8 cellular contexts compared by ENCODE assay signal in the genomic region with DNA sequence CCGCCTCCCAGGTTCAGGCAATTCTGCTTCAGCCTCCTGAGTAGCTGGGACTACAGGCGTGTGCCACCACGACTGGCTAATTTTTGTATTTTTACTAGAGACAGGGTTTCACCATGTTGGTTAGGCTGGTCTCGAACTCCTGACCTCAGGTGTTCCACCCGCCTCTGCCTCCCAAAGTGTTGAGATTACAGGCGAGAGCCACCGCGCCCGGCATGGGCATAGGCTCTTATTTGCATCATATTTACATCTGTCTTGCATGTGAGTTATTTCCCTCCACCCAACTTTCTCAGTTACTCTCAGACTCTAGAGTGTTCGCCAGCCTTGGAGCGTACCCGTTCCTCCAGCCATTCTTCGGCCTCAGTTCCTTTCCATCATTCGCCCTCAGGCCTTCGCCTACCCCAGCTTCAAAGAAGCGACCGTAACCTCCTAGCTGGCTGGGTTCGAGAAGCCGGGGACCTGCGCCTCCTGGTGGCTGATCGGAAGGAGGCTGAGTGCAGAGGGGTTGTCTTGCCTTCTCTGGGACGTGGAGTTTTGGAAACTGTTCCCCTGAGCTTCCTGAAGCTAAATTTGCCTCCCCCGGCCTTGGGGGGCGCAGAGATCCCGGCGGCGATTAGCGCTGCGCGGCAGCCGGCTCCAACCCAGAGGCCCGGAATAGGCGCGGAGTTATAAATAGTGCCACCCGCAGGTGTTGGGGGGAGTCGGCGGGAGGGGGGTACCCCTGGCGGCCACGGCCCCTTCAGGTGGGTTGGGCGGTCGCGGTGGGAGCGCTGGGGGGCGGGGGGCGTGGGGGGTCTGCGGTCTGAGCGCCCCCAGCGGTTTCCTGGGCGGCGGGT. TPM values are rescaled to one million over a fixed set of nuclear protein-coding genes. Genes with fewer than 3 reads are reported as not detected.
DNase-seq lines count a peak whose midpoint lies in the region; ATAC-seq, FAIRE-seq and TF ChIP-seq lines count a peak whose summit lies in the region.

No MANE protein-coding gene starts in this region.

- peaks cover 13% of the 10 kb centered on the region for H3K79me2 ChIP-seq in ACC112 (ENCODE audit: control insufficient read depth, insufficient read depth, low read length, unreplicated experiment)
- peaks cover 0 to 11% of the 10 kb centered on the region in 2 experiments; a peak in 2 of 4 replicates for H3K79me2 ChIP-seq in H1 (ENCODE audit: control insufficient read depth in 1 of 2, insufficient read depth in 2 of 2, low read length in 2 of 2)

- peaks cover 15% of the 10 kb centered on the region; the same call in 1 of the 2 replicates for H3K23me2 ChIP-seq in H1 (ENCODE audit: low read depth, low read length)

- no peak overlapping the region for H2BK5ac ChIP-seq in H1 (ENCODE audit: low read depth, low read length)

- H3K23ac ChIP-seq in H1 (ENCODE audit: insufficient read length) = no peak overlapping the region

- H3K36me3 ChIP-seq in ACC112 (ENCODE audit: insufficient read depth, low read length) (no peaks in the 10 kb centered on the region), H1 (ENCODE audit: control insufficient read depth in 2 of 4, insufficient read depth in 4 of 4, low read length in 3 of 4) (no peaks in the 10 kb centered on the region), mucosa of rectum (ENCODE audit: control insufficient read depth in 2 of 2, insufficient read depth in 2 of 2, low read length in 2 of 2) (peaks cover 0 to 3% of the 10 kb centered on the region in 2 donors)

- TF ChIP-seq CTCF in H1 (IDR thresholded peaks at IDR 0.05; ENCODE audit: control extremely low read depth in 1 of 3, insufficient read depth in 1 of 3, low read depth in 1 of 3, low read length in 3 of 3) = peak in 2 of 3 experiments; percentile 91 to 96; a peak in 3 of 4 replicates

- H3K4ac ChIP-seq in H1 (replicated peaks; ENCODE audit: insufficient read length, low read depth, low read length) = no peak overlapping the region

- H2BK20ac ChIP-seq in H1 (ENCODE audit: low read length) = 0 out of 2 replicates have a peak overlapping the region, but pooled peaks have one; percentile 72

- H3K27ac ChIP-seq in ACC112 (ENCODE audit: low read depth, low read length) = no peak overlapping the region
- no peak overlapping the region for H3K27ac ChIP-seq in H1 (ENCODE audit: low read depth, low read length)
- H3K27ac ChIP-seq in mucosa of rectum (ENCODE audit: low read depth in 2 of 2, low read length in 2 of 2) = peak overlapping the region; percentile 7 to 99

- DNase-seq in NCI-H748 (lab: John Stamatoyannopoulos, UW; ENCODE audit: unreplicated experiment) = peak; percentile 61
- peak; percentile 91 for DNase-seq in activated CD8-positive, alpha-beta memory T cell treated with anti-CD3 and anti-CD28 coated beads for 24 hours
- peak in 1 of 2 experiments; percentile 89 for DNase-seq in H1 (ENCODE audit: low read depth in 1 of 2, low spot score in 2 of 2)
- DNase-seq in stimulated activated naive CD8-positive, alpha-beta T cell treated with anti-CD3 and anti-CD28 coated beads, Interleukin-15, Interleukin-2, amounts not matched to agents 100 U/mL and 50 U/mL, for 24 hours = peak; percentile 87
- DNase-seq in COR-L47 (lab: John Stamatoyannopoulos, UW) = no peak

- no peak overlapping the region for H3K18ac ChIP-seq in H1 (ENCODE audit: extremely low read depth, low read length)

- TF ChIP-seq POLR2A in GM18505 (IDR thresholded peaks at IDR 0.05; ENCODE audit: borderline replicate concordance, extremely low read depth, insufficient read depth, insufficient read length) = peak; percentile 76
- TF ChIP-seq POLR2A in H1 (IDR thresholded peaks at IDR 0.05; ENCODE audit: control extremely low read depth in 1 of 2, low read depth in 2 of 2, low read length in 2 of 2) = no peak; a peak in 1 of 3 replicates

- H2AFZ ChIP-seq in ACC112 (ENCODE audit: low read length, unreplicated experiment) (peak overlapping the region; percentile 1), H1 (ENCODE audit: low read length) (no peak overlapping the region)

- CTCF ChIA-PET in H1 (lab: Charles Lee; ENCODE audit: partially characterized antibody) = interaction anchor here (0.6 to 14.0 kb wide), 16 partner anchors 16 to 134 kb away, joined by 3 to 334 read pairs (median 9); partner anchors contain the start of genes ADAM15, CKS1B, EFNA4 and FLAD1

- TF ChIP-seq RAD21 in H1 (IDR thresholded peaks at IDR 0.05 in 1 of 2, conservative IDR thresholded peaks at IDR 0.05 in 1 of 2; ENCODE audit: low read depth in 2 of 2, low read length in 2 of 2) = peak; percentile 63 to 76

- H3K9me3 ChIP-seq in H1 (ENCODE audit: insufficient read depth in 2 of 2, low read depth in 1 of 2, low read length in 1 of 2) = no peaks in the 10 kb centered on the region
- no peaks in the 10 kb centered on the region for H3K9me3 ChIP-seq in mucosa of rectum (ENCODE audit: control insufficient read depth in 2 of 2, low read length in 2 of 2)

- no peak overlapping the region for H4K91ac ChIP-seq in H1 (replicated peaks; ENCODE audit: insufficient read length, low read length)

- H3K9ac ChIP-seq in H1 (replicated peaks in 1 of 4; ENCODE audit: extremely low read depth in 1 of 4, low read depth in 3 of 4, low read length in 3 of 4) (peak overlapping the region in 2 of 4 experiments; percentile 3 to 38; a peak in 2 of 7 replicates), mucosa of rectum (ENCODE audit: low read depth in 1 of 2, low read length in 2 of 2) (peak overlapping the region in 1 of 2 donors; percentile 89)

- no peak overlapping the region for H3K56ac ChIP-seq in H1 (replicated peaks; ENCODE audit: insufficient read length, low read depth, low read length)

- H2BK15ac ChIP-seq in H1 (ENCODE audit: low read length) = peak overlapping the region; percentile 18; the same call in 1 of the 2 replicates

- ATAC-seq in GM18505 (IDR thresholded peaks at IDR 0.05; ENCODE audit: unreplicated experiment) = no peak
- ATAC-seq in stimulated activated naive CD8-positive, alpha-beta T cell treated with anti-CD3 and anti-CD28 coated beads, Interleukin-15, Interleukin-2, amounts not matched to agents 100 U/mL and 50 U/mL, for 24 hours = peak; percentile 31

- H4K8ac ChIP-seq in H1 (ENCODE audit: extremely low read depth, insufficient read depth, low read length) = no peak overlapping the region; the same call in 1 of the 2 replicates

- no peaks in the 10 kb centered on the region for H4K20me1 ChIP-seq in H1 (replicated peaks in 1 of 2; ENCODE audit: control insufficient read depth in 1 of 2, insufficient read depth in 2 of 2, low read length in 2 of 2)

- POLR2A ChIA-PET in H1 (lab: Charles Lee; ENCODE audit: partially characterized antibody) = interaction anchor here (0.7 to 42.8 kb wide), 11 partner anchors 8 to 204 kb away, joined by 3 to 702 read pairs (median 6); partner anchors contain the start of genes ADAM15, CKS1B, FLAD1 and PBXIP1

- peak overlapping the region; percentile 69 for H3K4me3 ChIP-seq in ACC112 (ENCODE audit: low read depth, low read length)
- peak overlapping the region; percentile 1 to 68 (median 44); a peak in 6 of 8 replicates for H3K4me3 ChIP-seq in H1 (ENCODE audit: extremely low read depth in 1 of 4, insufficient read depth in 2 of 4, low read depth in 3 of 4, low read length in 4 of 4)
- H3K4me3 ChIP-seq in mucosa of rectum (ENCODE audit: low read length in 2 of 2) = peak overlapping the region; percentile 40 to 66

- no peak for TF ChIP-seq EP300 in H1 (IDR thresholded peaks at IDR 0.05; ENCODE audit: borderline replicate concordance in 1 of 2, low read depth in 2 of 2, low read length in 2 of 2)

- H2BK120ac ChIP-seq in H1 (replicated peaks; ENCODE audit: low read depth, low read length) = no peak overlapping the region

- H3K27me3 ChIP-seq in ACC112 (ENCODE audit: insufficient read depth, low read length) (no peaks in the 10 kb centered on the region), H1 (replicated peaks in 1 of 4; ENCODE audit: control insufficient read depth in 3 of 4, extremely low read depth in 1 of 4, insufficient read depth in 3 of 4, low read length in 3 of 4) (no peaks in the 10 kb centered on the region), mucosa of rectum (ENCODE audit: control insufficient read depth in 2 of 2, insufficient read depth in 2 of 2, low read length in 2 of 2) (no peaks in the 10 kb centered on the region)

- peak overlapping the region; percentile 79 to 91 for H3K4me2 ChIP-seq in H1 (ENCODE audit: insufficient read depth in 1 of 2, low read depth in 2 of 2, low read length in 2 of 2)

- H4K5ac ChIP-seq in H1 (ENCODE audit: insufficient read length, low read depth, low read length) = no peak overlapping the region

- no peak for FAIRE-seq in H1 (lab: Jason Lieb, UNC)

- no peak overlapping the region for H2AK5ac ChIP-seq in H1 (ENCODE audit: low read depth, low read length)

- H3K79me1 ChIP-seq in H1 (ENCODE audit: low read depth, low read length) = no peaks in the 10 kb centered on the region

- no peak overlapping the region for H3K14ac ChIP-seq in H1 (ENCODE audit: insufficient read length)

- 0 out of 2 replicates have a peak overlapping the region, but pooled peaks have one; percentile 80 for H2BK12ac ChIP-seq in H1 (ENCODE audit: low read depth, low read length)

- H3K4me1 ChIP-seq in ACC112 (ENCODE audit: control insufficient read depth, insufficient read depth, low read length, unreplicated experiment) (peaks cover 12% of the 10 kb centered on the region), H1 (replicated peaks in 1 of 4; ENCODE audit: control insufficient read depth in 3 of 4, insufficient read depth in 4 of 4, low read length in 3 of 4) (peaks cover 0 to 2% (median under 1%) of the 10 kb centered on the region in 4 experiments; a peak in 4 of 7 replicates), mucosa of rectum (ENCODE audit: control insufficient read depth in 2 of 2, insufficient read depth in 2 of 2, low read length in 2 of 2) (peaks cover 8 to 21% of the 10 kb centered on the region in 2 donors)

- WGBS in H1 (ENCODE audit: extremely low coverage in 1 of 2, insufficient coverage in 1 of 2, insufficient read length in 1 of 2, insufficient replicate concordance in 2 of 2, low coverage in 1 of 2, low lambda C conversion rate in 2 of 2, missing lambda C conversion rate in 1 of 2), 2 experiments = 23% methylated on average over 36 of the region's 50 CpGs; no CpG with 5 or more reads in 1 of the 2 experiments

RNA-seq across cellular contexts. Expression of gene ZBTB7B, which starts 3.6 kb away (rescaled TPM):
- total RNA-seq in H1 (2021; fragmentation: NEBNext Ultra II Directional; extraction: Animal tissue kit (Norgen Biotek cat#: 25700)) = 22.1 and 24.5 TPM in 2 replicates
- polyA plus RNA-seq in H1 (2011; rRNA removed) = 36.9 and 38.3 TPM in 2 replicates
- polyA plus RNA-seq in H1 (2011; cell fraction: cytosol; rRNA removed) = 28.7 TPM
- polyA plus RNA-seq in H1 (2011; cell fraction: nucleus; rRNA removed) = 38.2 TPM
- 11.5 to 24.0 TPM (median 20.2 TPM) in 4 replicates for polyA plus RNA-seq in H1 (2012, experiment 1 of 2)
- 15.2 TPM for polyA plus RNA-seq in H1 (2012, experiment 2 of 2)
- 8.9 TPM for polyA plus RNA-seq in H1 (2013, experiment 1 of 2)
- polyA plus RNA-seq in H1 (2013, experiment 2 of 2) = 9.4 TPM
- 16.1 and 19.4 TPM in 2 replicates for polyA minus RNA-seq in H1 (2011; rRNA and poly(A)+ RNA removed)
- polyA minus RNA-seq in H1 (2011; cell fraction: cytosol; rRNA and poly(A)+ RNA removed) = 22.2 TPM
- polyA minus RNA-seq in H1 (2011; cell fraction: nucleus; rRNA and poly(A)+ RNA removed) = 19.9 TPM

RNA-seq across cellular contexts. Expression of gene LENEP, which starts 5.6 kb away (rescaled TPM):
- 1.2 and 1.3 TPM in 2 replicates for total RNA-seq in H1 (2021; fragmentation: NEBNext Ultra II Directional; extraction: Animal tissue kit (Norgen Biotek cat#: 25700))
- 1.1 TPM in 1 of 2 replicates, not detected in the other for polyA plus RNA-seq in H1 (2011; rRNA removed)
- polyA plus RNA-seq in H1 (2011; cell fraction: cytosol; rRNA removed) = 0.23 TPM
- 1.5 TPM for polyA plus RNA-seq in H1 (2011; cell fraction: nucleus; rRNA removed)
- 0.32 TPM in 1 of 4 replicates, not detected in the others for polyA plus RNA-seq in H1 (2012, experiment 1 of 2)
- polyA plus RNA-seq in H1 (2012, experiment 2 of 2) = not detected
- 0.61 TPM for polyA plus RNA-seq in H1 (2013, experiment 1 of 2)
- not detected for polyA plus RNA-seq in H1 (2013, experiment 2 of 2)
- polyA minus RNA-seq in H1 (2011; rRNA and poly(A)+ RNA removed) = 6.1 and 8.4 TPM in 2 replicates
- not detected for polyA minus RNA-seq in H1 (2011; cell fraction: cytosol; rRNA and poly(A)+ RNA removed)
- 15.3 TPM for polyA minus RNA-seq in H1 (2011; cell fraction: nucleus; rRNA and poly(A)+ RNA removed)

RNA-seq across cellular contexts. Expression of gene FLAD1, which starts 15.9 kb away (rescaled TPM):
- total RNA-seq in H1 (2021; fragmentation: NEBNext Ultra II Directional; extraction: Animal tissue kit (Norgen Biotek cat#: 25700)) = 97.4 and 104 TPM in 2 replicates
- polyA plus RNA-seq in H1 (2011; rRNA removed) = 143 and 189 TPM in 2 replicates
- 152 TPM for polyA plus RNA-seq in H1 (2011; cell fraction: cytosol; rRNA removed)
- 250 TPM for polyA plus RNA-seq in H1 (2011; cell fraction: nucleus; rRNA removed)
- polyA plus RNA-seq in H1 (2012, experiment 1 of 2) = 116 to 134 TPM (median 122 TPM) in 4 replicates
- 127 TPM for polyA plus RNA-seq in H1 (2012, experiment 2 of 2)
- polyA plus RNA-seq in H1 (2013, experiment 1 of 2) = 95.1 TPM
- polyA plus RNA-seq in H1 (2013, experiment 2 of 2) = 95.5 TPM
- 149 and 177 TPM in 2 replicates for polyA minus RNA-seq in H1 (2011; rRNA and poly(A)+ RNA removed)
- 69.5 TPM for polyA minus RNA-seq in H1 (2011; cell fraction: cytosol; rRNA and poly(A)+ RNA removed)
- 81.1 TPM for polyA minus RNA-seq in H1 (2011; cell fraction: nucleus; rRNA and poly(A)+ RNA removed)

RNA-seq across cellular contexts. Expression of gene CKS1B, which starts 24.6 kb away (rescaled TPM):
- total RNA-seq in H1 (2021; fragmentation: NEBNext Ultra II Directional; extraction: Animal tissue kit (Norgen Biotek cat#: 25700)) = 284 and 294 TPM in 2 replicates
- 801 and 1,025 TPM in 2 replicates for polyA plus RNA-seq in H1 (2011; rRNA removed)
- polyA plus RNA-seq in H1 (2011; cell fraction: cytosol; rRNA removed) = 668 TPM
- 301 TPM for polyA plus RNA-seq in H1 (2011; cell fraction: nucleus; rRNA removed)
- polyA plus RNA-seq in H1 (2012, experiment 1 of 2) = 458 to 597 TPM (median 493 TPM) in 4 replicates
- polyA plus RNA-seq in H1 (2012, experiment 2 of 2) = 299 TPM
- polyA plus RNA-seq in H1 (2013, experiment 1 of 2) = 459 TPM
- polyA plus RNA-seq in H1 (2013, experiment 2 of 2) = 480 TPM
- polyA minus RNA-seq in H1 (2011; rRNA and poly(A)+ RNA removed) = 354 and 434 TPM in 2 replicates
- polyA minus RNA-seq in H1 (2011; cell fraction: cytosol; rRNA and poly(A)+ RNA removed) = 129 TPM
- 123 TPM for polyA minus RNA-seq in H1 (2011; cell fraction: nucleus; rRNA and poly(A)+ RNA removed)

RNA-seq across cellular contexts. Expression of gene SHC1, which starts 28.5 kb away (rescaled TPM):
- total RNA-seq in H1 (2021; fragmentation: NEBNext Ultra II Directional; extraction: Animal tissue kit (Norgen Biotek cat#: 25700)) = 204 and 212 TPM in 2 replicates
- polyA plus RNA-seq in H1 (2011; rRNA removed) = 177 and 197 TPM in 2 replicates
- polyA plus RNA-seq in H1 (2011; cell fraction: cytosol; rRNA removed) = 199 TPM
- polyA plus RNA-seq in H1 (2011; cell fraction: nucleus; rRNA removed) = 757 TPM
- 146 to 233 TPM (median 185 TPM) in 4 replicates for polyA plus RNA-seq in H1 (2012, experiment 1 of 2)
- 206 TPM for polyA plus RNA-seq in H1 (2012, experiment 2 of 2)
- 197 TPM for polyA plus RNA-seq in H1 (2013, experiment 1 of 2)
- polyA plus RNA-seq in H1 (2013, experiment 2 of 2) = 196 TPM
- 204 and 224 TPM in 2 replicates for polyA minus RNA-seq in H1 (2011; rRNA and poly(A)+ RNA removed)
- polyA minus RNA-seq in H1 (2011; cell fraction: cytosol; rRNA and poly(A)+ RNA removed) = 101 TPM
- 123 TPM for polyA minus RNA-seq in H1 (2011; cell fraction: nucleus; rRNA and poly(A)+ RNA removed)

Comparison
In these comparisons a context has a peak if more than half of its experiments do, and no peak if none do; other contexts are left out.
1. H3K27ac ChIP-seq: peak in mucosa of rectum (2 of 2); none in ACC112 (single experiment) and H1 (single experiment).
2. Peak in every context shown above with its lines, with median percentiles within 50 percentile points of each other: H3K4me3 ChIP-seq.